25 cellular contexts compared by ENCODE assay signal in the genomic region with DNA sequence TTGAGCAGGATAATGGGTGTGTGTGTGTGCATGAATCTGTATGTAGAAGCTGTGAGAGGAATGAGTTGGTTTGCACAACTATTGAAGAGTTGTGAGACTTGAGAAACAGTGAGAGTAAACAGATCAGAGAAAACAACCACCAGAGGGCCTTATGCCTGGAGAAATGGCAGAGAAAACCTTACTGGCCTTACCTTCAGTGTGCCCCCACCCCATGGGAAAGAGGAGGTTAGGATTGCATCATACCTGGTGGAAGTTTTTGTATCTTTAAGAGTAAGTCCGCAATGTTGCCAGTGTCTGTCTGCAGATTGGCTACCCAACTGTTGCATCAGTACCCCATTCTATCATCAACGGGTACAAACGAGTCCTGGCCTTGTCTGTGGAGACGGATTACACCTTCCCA.
A peak's percentile ranks its signal among the peaks of the same experiment; 100 is the strongest.
DNase-seq lines count a peak whose midpoint lies in the region; ATAC-seq and TF ChIP-seq lines count a peak whose summit lies in the region.
"Had no signal": no experiment of that assay in that cellular context is flagged by ENCODE, and none has a peak within 500 bp of the region (broad histone marks: within the 10 kb centered on the region; RNA-seq: fewer than 3 reads in every experiment).

No MANE protein-coding gene starts in this region.

- H3K36me3 Mint-ChIP-seq in neural progenitor cell: no peaks in the 10 kb centered on the region
- H3K36me3 Mint-ChIP-seq in naive thymus-derived CD4-positive, alpha-beta T cell: no peaks in the 10 kb centered on the region
- H3K36me3 Mint-ChIP-seq: immature natural killer cell had no signal

- no peak overlapping the region for H3K9ac ChIP-seq in neural progenitor cell

- H3K36me3 ChIP-seq in neural progenitor cell (no peaks in the 10 kb centered on the region), ascending aorta (no peaks in the 10 kb centered on the region)
- H3K36me3 ChIP-seq in naive thymus-derived CD4-positive, alpha-beta T cell (ENCODE audit: control insufficient read depth in 2 of 3, insufficient read depth in 3 of 3, low read length in 3 of 3): no peaks in the 10 kb centered on the region
- H3K36me3 ChIP-seq: MG63, vagina had no signal

- H3K79me2 ChIP-seq in neural progenitor cell (ENCODE audit: low read depth): no peaks in the 10 kb centered on the region

- peaks cover 7% of the 10 kb centered on the region for H3K9me3 Mint-ChIP-seq in neural progenitor cell
- H3K9me3 Mint-ChIP-seq in naive thymus-derived CD4-positive, alpha-beta T cell: peaks cover 3 to 34% (median 10%) of the 10 kb centered on the region in 11 donors

- DNase-seq in NCI-H82 (lab: John Stamatoyannopoulos, UW) (peak; percentile 4), NCI-H82 treated with DMSO at 0.1 percent for 48 hours (lab: John Stamatoyannopoulos, UW; ENCODE audit: unreplicated experiment) (no peak), OCI-M1 (lab: John Stamatoyannopoulos, UW) (peak; percentile 49), fibroblast of villous mesenchyme (ENCODE audit: low read depth) (no peak), neural progenitor cell (ENCODE audit: low spot score) (peak; percentile 9), ascending aorta (ENCODE audit: low spot score in 2 of 2) (no peak)
- DNase-seq in naive thymus-derived CD4-positive, alpha-beta T cell: no peak
- DNase-seq in stimulated activated CD4-positive, alpha-beta T cell treated with anti-CD3 and anti-CD28 coated beads, Interleukin-4, amount 100 ng/mL, for 24 hours: no peak
- DNase-seq: 8988T; activated CD4-positive, alpha-beta T cell treated with anti-CD3 and anti-CD28 coated beads, Interleukin-2, amount 10 ng/mL, durations not matched to agents 7 days and 5 days; activated gamma-delta T cell treated with Interleukin-2 at 50 U/mL for 16 hours; activated T-cell treated with anti-CD3 and anti-CD28 coated beads, Interleukin-2, amount 50 U/mL, for 24 hours; DND-41; dorsolateral prefrontal cortex; HFFc6; immature natural killer cell; MG63; NCI-H1417; NCI-H2081; NCI-H226; stimulated activated naive CD8-positive, alpha-beta T cell treated with anti-CD3 and anti-CD28 coated beads, Interleukin-15, Interleukin-2, amounts not matched to agents 100 U/mL and 50 U/mL, for 24 hours; testis had no signal

- H3K27ac Mint-ChIP-seq in neural progenitor cell: no peak overlapping the region
- no peak overlapping the region for H3K27ac Mint-ChIP-seq in naive thymus-derived CD4-positive, alpha-beta T cell
- H3K27ac Mint-ChIP-seq: activated CD4-positive, alpha-beta T cell treated with anti-CD3 and anti-CD28 coated beads, Interleukin-2, amount 10 ng/mL, durations not matched to agents 7 days and 5 days; activated T-cell treated with anti-CD3 and anti-CD28 coated beads, Interleukin-2, amount 50 U/mL, for 24 hours; HFFc6; immature natural killer cell had no signal

- H3F3A ChIP-seq in neural progenitor cell (ENCODE audit: low read depth): no peaks in the 10 kb centered on the region

- no peak overlapping the region for H3K4me2 ChIP-seq in neural progenitor cell

- H3K4me1 ChIP-seq in neural progenitor cell (no peaks in the 10 kb centered on the region), ascending aorta (no peaks in the 10 kb centered on the region)
- H3K4me1 ChIP-seq in naive thymus-derived CD4-positive, alpha-beta T cell (ENCODE audit: control insufficient read depth in 2 of 2, insufficient read depth in 2 of 2, low read length in 2 of 2): no peaks in the 10 kb centered on the region
- H3K4me1 ChIP-seq: testis, vagina had no signal

- no peak overlapping the region for H2AFZ ChIP-seq in neural progenitor cell (replicated peaks)

- no peak overlapping the region for H3K27ac ChIP-seq in neural progenitor cell
- H3K27ac ChIP-seq in naive thymus-derived CD4-positive, alpha-beta T cell (ENCODE audit: low read depth, low read length): no peak overlapping the region
- no peak overlapping the region for H3K27ac ChIP-seq in ascending aorta
- H3K27ac ChIP-seq: dorsolateral prefrontal cortex, testis, vagina, VCaP had no signal

- H3K9me3 ChIP-seq in neural progenitor cell (ENCODE audit: low read depth) (no peaks in the 10 kb centered on the region), ascending aorta (no peaks in the 10 kb centered on the region)
- peaks cover 0 to 6% (median 0%) of the 10 kb centered on the region in 3 experiments for H3K9me3 ChIP-seq in naive thymus-derived CD4-positive, alpha-beta T cell (ENCODE audit: control insufficient read depth in 2 of 3, low read length in 3 of 3)
- H3K9me3 ChIP-seq: MG63, testis, vagina had no signal

- no peaks in the 10 kb centered on the region for H3K27me3 Mint-ChIP-seq in neural progenitor cell (ENCODE audit: insufficient read depth, low read depth)
- H3K27me3 Mint-ChIP-seq in naive thymus-derived CD4-positive, alpha-beta T cell: no peaks in the 10 kb centered on the region
- H3K27me3 Mint-ChIP-seq: activated CD4-positive, alpha-beta T cell treated with anti-CD3 and anti-CD28 coated beads, Interleukin-2, amount 10 ng/mL, durations not matched to agents 7 days and 5 days; activated T-cell treated with anti-CD3 and anti-CD28 coated beads, Interleukin-2, amount 50 U/mL, for 24 hours had no signal

- H3K4me3 Mint-ChIP-seq in neural progenitor cell: no peak overlapping the region
- H3K4me3 Mint-ChIP-seq in naive thymus-derived CD4-positive, alpha-beta T cell: no peak overlapping the region
- H3K4me3 Mint-ChIP-seq: activated CD4-positive, alpha-beta T cell treated with anti-CD3 and anti-CD28 coated beads, Interleukin-2, amount 10 ng/mL, durations not matched to agents 7 days and 5 days; activated T-cell treated with anti-CD3 and anti-CD28 coated beads, Interleukin-2, amount 50 U/mL, for 24 hours; HFFc6; immature natural killer cell had no signal

- intact Hi-C loops in naive thymus-derived CD4-positive, alpha-beta T cell (cut with micrococcal nuclease): no loop called here
- intact Hi-C loops in ascending aorta (cut with DNase I): no loop called here

- TF ChIP-seq CTCF in fibroblast of villous mesenchyme (IDR thresholded peaks at IDR 0.05; ENCODE audit: insufficient read depth, low read depth, low read length) (peak; percentile 15), neural progenitor cell (IDR thresholded peaks at IDR 0.05) (peak; percentile 34), ascending aorta (IDR thresholded peaks at IDR 0.05) (no peak)

- CTCF ChIA-PET in naive thymus-derived CD4-positive, alpha-beta T cell (lab: Charles Lee): interaction anchor here (0.7 kb wide), 1 partner anchor 417 kb away, joined by 3 read pairs; no protein-coding TSS in a partner anchor

- no peak overlapping the region for H3K4me3 ChIP-seq in fibroblast of villous mesenchyme (ENCODE audit: low read depth, low read length)
- no peak overlapping the region for H3K4me3 ChIP-seq in neural progenitor cell
- no peak overlapping the region for H3K4me3 ChIP-seq in naive thymus-derived CD4-positive, alpha-beta T cell (ENCODE audit: low read length)
- H3K4me3 ChIP-seq in ascending aorta: no peak overlapping the region
- H3K4me3 ChIP-seq: dorsolateral prefrontal cortex, MG63, testis, vagina had no signal

- no peaks in the 10 kb centered on the region for H3K4me1 Mint-ChIP-seq in neural progenitor cell
- H3K4me1 Mint-ChIP-seq in naive thymus-derived CD4-positive, alpha-beta T cell: no peaks in the 10 kb centered on the region
- H3K4me1 Mint-ChIP-seq: activated CD4-positive, alpha-beta T cell treated with anti-CD3 and anti-CD28 coated beads, Interleukin-2, amount 10 ng/mL, durations not matched to agents 7 days and 5 days; immature natural killer cell had no signal

- POLR2A ChIA-PET in naive thymus-derived CD4-positive, alpha-beta T cell (lab: Charles Lee): interaction anchor here (0.7 kb wide), 1 partner anchor 12 kb away, joined by 3 read pairs; no protein-coding TSS in a partner anchor

- H3K27me3 ChIP-seq in neural progenitor cell (no peaks in the 10 kb centered on the region), ascending aorta (no peaks in the 10 kb centered on the region)
- no peaks in the 10 kb centered on the region for H3K27me3 ChIP-seq in naive thymus-derived CD4-positive, alpha-beta T cell (ENCODE audit: control insufficient read depth in 2 of 2, insufficient read depth in 2 of 2, low read length in 2 of 2)
- H3K27me3 ChIP-seq: dorsolateral prefrontal cortex, MG63, testis, vagina had no signal

- H4K20me1 ChIP-seq in neural progenitor cell (ENCODE audit: low read depth): no peaks in the 10 kb centered on the region

- no peak for ATAC-seq in naive thymus-derived CD4-positive, alpha-beta T cell
- ATAC-seq: left lobe of liver; stimulated activated naive CD8-positive, alpha-beta T cell treated with anti-CD3 and anti-CD28 coated beads, Interleukin-15, Interleukin-2, amounts not matched to agents 100 U/mL and 50 U/mL, for 24 hours had no signal

Comparison
In these comparisons a context has a peak if more than half of its experiments do, and no peak if none do; other contexts are left out.
1. DNase-seq: peak in NCI-H82 (single experiment), OCI-M1 (single experiment) and neural progenitor cell (single experiment); none in NCI-H82 treated with DMSO at 0.1 percent for 48 hours (single experiment), fibroblast of villous mesenchyme (single experiment), naive thymus-derived CD4-positive, alpha-beta T cell (0 of 9), stimulated activated CD4-positive, alpha-beta T cell treated with anti-CD3 and anti-CD28 coated beads, Interleukin-4, amount 100 ng/mL, for 24 hours (single experiment) and ascending aorta (0 of 2).
2. CTCF ChIP-seq: peak in fibroblast of villous mesenchyme (single experiment) and neural progenitor cell (single experiment); none in ascending aorta (0 of 3).